In genomic region chr13:44385401-44385800, GRCh38 we compare ENCODE assay signal across 20 cellular contexts. TPM values are rescaled to one million over a fixed set of nuclear protein-coding genes. Genes with fewer than 3 reads are reported as not detected.
A peak's percentile ranks its signal among the peaks of the same experiment; 100 is the strongest.
DNase-seq lines count a peak whose midpoint lies in the region; ATAC-seq and TF ChIP-seq lines count a peak whose summit lies in the region.
"Had no signal": no experiment of that assay in that cellular context is flagged by ENCODE, and none has a peak within 500 bp of the region (broad histone marks: within the 10 kb centered on the region; RNA-seq: fewer than 3 reads in every experiment).

No MANE protein-coding gene starts in this region.

- H3K4me3 ChIP-seq in cardiac muscle cell (no peak overlapping the region), heart left ventricle (no peak overlapping the region)

- intact Hi-C loops in heart left ventricle (cut with DNase I) (loop anchor here in 4 of 10 donors (5.0 kb wide), 1 partner anchor 47 kb away; no protein-coding TSS in a partner anchor), sciatic nerve (cut with DNase I) (no loop called here)

- H3K9me3 Mint-ChIP-seq in activated naive CD8-positive, alpha-beta T cell treated with anti-CD3 and anti-CD28 coated beads for 36 hours = no peaks in the 10 kb centered on the region

- no peak for ATAC-seq in heart left ventricle
- ATAC-seq in sciatic nerve = peak; percentile 71
- no peak for ATAC-seq in HG03469 (IDR thresholded peaks at IDR 0.05; ENCODE audit: unreplicated experiment)

- no peaks in the 10 kb centered on the region for H3K27me3 Mint-ChIP-seq in activated naive CD8-positive, alpha-beta T cell treated with anti-CD3 and anti-CD28 coated beads for 36 hours

- peak overlapping the region; percentile 95 for H3K27ac ChIP-seq in cardiac muscle cell
- H3K27ac ChIP-seq in heart left ventricle = peak overlapping the region in 2 of 12 donors; percentile 8

- H3K9me3 ChIP-seq in cardiac muscle cell (ENCODE audit: low read depth) (no peaks in the 10 kb centered on the region), heart left ventricle (no peaks in the 10 kb centered on the region)

- no peaks in the 10 kb centered on the region for H3K27me3 ChIP-seq in cardiac muscle cell
- no peaks in the 10 kb centered on the region for H3K27me3 ChIP-seq in heart left ventricle

- H3K4me1 Mint-ChIP-seq in activated naive CD8-positive, alpha-beta T cell treated with anti-CD3 and anti-CD28 coated beads for 36 hours = no peaks in the 10 kb centered on the region

- no peaks in the 10 kb centered on the region for H3K36me3 Mint-ChIP-seq in activated naive CD8-positive, alpha-beta T cell treated with anti-CD3 and anti-CD28 coated beads for 36 hours

- DNase-seq in cardiac muscle cell (ENCODE audit: low read depth in 1 of 2, low spot score in 1 of 2) (no peak), heart left ventricle (no peak), NOMO-1 treated with dmso at 0.1 percent for 144 hours (lab: John Stamatoyannopoulos, UW; ENCODE audit: unreplicated experiment) (peak; percentile 2), fibroblast of gingiva (ENCODE audit: low read depth) (peak; percentile 39), sciatic nerve (ENCODE audit: low spot score) (no peak), midbrain (lab: John Stamatoyannopoulos, UW) (no peak)
- DNase-seq in activated naive CD8-positive, alpha-beta T cell treated with anti-CD3 and anti-CD28 coated beads for 36 hours = no peak
- DNase-seq: 8988T, DMS79 treated with DMSO at 0.1 percent for 48 hours, H7, KBM-7, NCI-H1105, NCI-H146, NCI-H2029, NCI-H226, NCI-H510A treated with DMSO at 0.1 percent for 48 hours, NCI-H748 treated with DMSO at 0.1 percent for 48 hours had no signal

- H3K4me1 ChIP-seq in cardiac muscle cell (ENCODE audit: low read depth) (peaks cover 62% of the 10 kb centered on the region), heart left ventricle (peaks cover 0 to 30% (median 7%) of the 10 kb centered on the region in 12 donors)

- H3K4me3 Mint-ChIP-seq in activated naive CD8-positive, alpha-beta T cell treated with anti-CD3 and anti-CD28 coated beads for 36 hours = no peak overlapping the region

- H3K27ac Mint-ChIP-seq in activated naive CD8-positive, alpha-beta T cell treated with anti-CD3 and anti-CD28 coated beads for 36 hours = no peak overlapping the region

- 93 to 98% (median 97%) methylated on average over 3 of the region's 3 CpGs for WGBS in heart left ventricle, 4 donors

- no peak for TF ChIP-seq CTCF in cardiac muscle cell (IDR thresholded peaks at IDR 0.05; ENCODE audit: low read depth, low read length)
- no peak for TF ChIP-seq CTCF in heart left ventricle (IDR thresholded peaks at IDR 0.05)

- no peak for TF ChIP-seq POLR2A in heart left ventricle (IDR thresholded peaks at IDR 0.05)

- H3K36me3 ChIP-seq in cardiac muscle cell (no peaks in the 10 kb centered on the region), heart left ventricle (peaks cover 0 to 3% (median 0%) of the 10 kb centered on the region in 9 donors)

RNA-seq across cellular contexts. Expression of gene SERP2, which starts 11.8 kb away (rescaled TPM):
- 3.5 and 8.6 TPM in 2 replicates for total RNA-seq in cardiac muscle cell
- 3.5 and 9.0 TPM in 2 replicates for polyA plus RNA-seq in cardiac muscle cell
- 10 to 100 TPM in 8 of 9 donors, 1 to 10 TPM in 1; 9.6 to 16.5 (median 12.8) TPM for total RNA-seq in heart left ventricle
- 10 to 100 TPM; 14.7 to 16.6 TPM for polyA plus RNA-seq in heart left ventricle
- 9.6 TPM for total RNA-seq in sciatic nerve
- total RNA-seq in activated naive CD8-positive, alpha-beta T cell treated with anti-CD3 and anti-CD28 coated beads for 36 hours = 1 to 10 TPM; 3.1 TPM
- total RNA-seq: OCI-LY7, SK-MEL-5 had no signal

Comparison
In these comparisons a context has a peak if more than half of its experiments do, and no peak if none do; other contexts are left out.
1. DNase-seq: peak in NOMO-1 treated with dmso at 0.1 percent for 144 hours (single experiment) and fibroblast of gingiva (single experiment); none in cardiac muscle cell (0 of 2), heart left ventricle (0 of 5), sciatic nerve (single experiment), activated naive CD8-positive, alpha-beta T cell treated with anti-CD3 and anti-CD28 coated beads for 36 hours (single experiment) and midbrain (single experiment).